ENCODE assay signal across 9 cellular contexts in genomic region chr15:58441376-58442070, GRCh38. TPM values are rescaled to one million over a fixed set of nuclear protein-coding genes. Genes with fewer than 3 reads are reported as not detected.
DNase-seq lines count a peak whose midpoint lies in the region; ATAC-seq and TF ChIP-seq lines count a peak whose summit lies in the region.
"Had no signal": no experiment of that assay in that cellular context is flagged by ENCODE, and none has a peak within 500 bp of the region (broad histone marks: within the 10 kb centered on the region; RNA-seq: fewer than 3 reads in every experiment).

No MANE protein-coding gene starts in this region.

- no peak overlapping the region for H3K4me3 Mint-ChIP-seq in nephron

- peaks cover 29% of the 10 kb centered on the region for H3K4me1 Mint-ChIP-seq in nephron

- DNase-seq in AG09319 (ENCODE audit: extremely low read depth, low read depth) (peak; percentile 81), M059J (ENCODE audit: low read depth) (peak; percentile 66), NCI-H2081 (lab: John Stamatoyannopoulos, UW) (no peak), hippocampal formation (lab: John Stamatoyannopoulos, UW) (no peak)
- DNase-seq: occipital lobe had no signal

- H3K27ac Mint-ChIP-seq in nephron, result peak overlapping the region in 2 of 3 experiments; percentile 51 to 82

- peak overlapping the region in 1 of 2 donors; percentile 27 for H3K9ac ChIP-seq in duodenal mucosa (ENCODE audit: low read depth in 1 of 2, low read length in 2 of 2)

- H3K36me3 Mint-ChIP-seq in nephron (ENCODE audit: low read depth), result no peaks in the 10 kb centered on the region

- no peaks in the 10 kb centered on the region for H3K36me3 ChIP-seq in duodenal mucosa (ENCODE audit: control insufficient read depth in 1 of 2, insufficient read depth in 2 of 2, low read length in 2 of 2)

- TF ChIP-seq CTCF in AG09319 (IDR thresholded peaks at IDR 0.05; ENCODE audit: low read depth, low read length), result no peak
- TF ChIP-seq CTCF in nephron (IDR thresholded peaks at IDR 0.05; ENCODE audit: unreplicated experiment in 3 of 3), result no peak

- peak overlapping the region; percentile 3 for H3K27ac ChIP-seq in duodenal mucosa (ENCODE audit: low read depth, low read length)

- H3K4me1 ChIP-seq in duodenal mucosa (ENCODE audit: control insufficient read depth in 1 of 2, insufficient read depth in 2 of 2, low read length in 2 of 2), result peaks cover 47% of the 10 kb centered on the region in 2 donors

- no peaks in the 10 kb centered on the region for H3K9me3 ChIP-seq in duodenal mucosa (ENCODE audit: control insufficient read depth in 1 of 2, low read length in 2 of 2)

- no peaks in the 10 kb centered on the region for H3K9me3 Mint-ChIP-seq in nephron

- no peaks in the 10 kb centered on the region for H3K27me3 ChIP-seq in duodenal mucosa (ENCODE audit: control insufficient read depth in 1 of 2, insufficient read depth in 2 of 2, low read length in 2 of 2)

- peak overlapping the region in 1 of 2 donors; percentile 17 for H3K4me3 ChIP-seq in duodenal mucosa (ENCODE audit: low read depth in 1 of 2, low read length in 2 of 2)

- ATAC-seq in GM19463 (IDR thresholded peaks at IDR 0.05; ENCODE audit: unreplicated experiment) (no peak), HG02870 (IDR thresholded peaks at IDR 0.05; ENCODE audit: unreplicated experiment) (no peak)

- H3K27me3 Mint-ChIP-seq in nephron (ENCODE audit: low read depth), result peaks cover 9% of the 10 kb centered on the region

RNA-seq across cellular contexts. Expression of gene LIPC, which starts 9.7 kb away (rescaled TPM):
- 1.6 and 2.5 TPM in 2 replicates for total RNA-seq in M059J (2014; rRNA removed; shearing (Covaris generic))

Comparison
In these comparisons a context has a peak if more than half of its experiments do, and no peak if none do; other contexts are left out.
1. DNase-seq: peak in AG09319 (single experiment) and M059J (single experiment); none in NCI-H2081 (0 of 2) and hippocampal formation (0 of 2).